ENCODE assay signal across 29 cellular contexts in the genomic region with DNA sequence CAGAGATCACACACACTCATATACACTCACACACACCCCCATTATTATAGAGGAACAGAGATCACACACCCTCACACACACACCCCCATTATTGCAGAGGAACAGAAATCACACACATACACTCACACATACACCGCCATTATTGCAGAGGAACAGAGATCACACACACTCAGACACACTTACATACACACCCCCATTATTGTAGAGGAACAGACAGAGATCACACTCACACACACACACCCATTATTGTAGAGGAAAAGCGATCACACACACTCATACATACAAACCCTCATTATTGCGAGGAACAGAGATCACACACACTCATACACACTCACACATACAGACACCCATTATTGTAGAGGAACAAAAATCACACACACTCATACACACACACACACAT.
"Had no signal": no experiment of that assay in that cellular context is flagged by ENCODE, and none has a peak within 500 bp of the region (broad histone marks: within the 10 kb centered on the region; RNA-seq: fewer than 3 reads in every experiment).

No MANE protein-coding gene starts in this region.

- H3K9ac ChIP-seq: SK-N-SH had no signal

- DNase-seq: activated CD4-positive, alpha-beta T cell treated with anti-CD3 and anti-CD28 coated beads, Interleukin-2, amount 10 ng/mL, durations not matched to agents 24 days and 14 days; activated CD4-positive, alpha-beta T cell treated with anti-CD3 and anti-CD28 coated beads, Interleukin-2, amount 50 U/mL, for 4 hours; activated CD8-positive, alpha-beta T cell treated with anti-CD3 and anti-CD28 coated beads for 36 hours; activated effector memory CD4-positive, alpha-beta T cell treated with anti-CD3 and anti-CD28 coated beads, Interleukin-2, amount 50 U/mL, for 16 hours; activated naive CD4-positive, alpha-beta T cell; activated naive CD4-positive, alpha-beta T cell treated with anti-CD3 and anti-CD28 coated beads, Interleukin-2, amount 50 U/mL, for 16 hours; activated naive CD8-positive, alpha-beta T cell treated with anti-CD3 and anti-CD28 coated beads for 36 hours; activated T-cell treated with anti-CD3 and anti-CD28 coated beads, Interleukin-2, amount 50 U/mL, for 1 hour; activated T-cell treated with anti-CD3 and anti-CD28 coated beads, Interleukin-2, amount 50 U/mL, for 72 hours; amniotic stem cell; aorta; brain microvascular endothelial cell; colonic mucosa; NCI-H1105; NCI-H1417 treated with DMSO at 0.1 percent for 48 hours; NCI-H187 treated with DMSO at 0.1 percent for 48 hours; NCI-H2081; NCI-H2171 treated with DMSO at 0.1 percent for 48 hours; NCI-H2227 treated with DMSO at 0.1 percent for 48 hours; NCI-H446 treated with DMSO at 0.1 percent for 48 hours; NCI-H524; NCI-H69; NCI-H82; OCI-M1; SHP77; SK-N-SH had no signal

- FAIRE-seq: TTC549 had no signal

- H3K4me2 ChIP-seq: SK-N-SH had no signal

- ATAC-seq: activated CD8-positive, alpha-beta T cell treated with anti-CD3 and anti-CD28 coated beads for 36 hours; activated T-cell treated with anti-CD3 and anti-CD28 coated beads, Interleukin-2, amount 50 U/mL, for 72 hours; activated T-helper 17 cell treated with anti-CD3 and anti-CD28 coated beads, Interleukin-2, amount 50 U/mL, for 72 hours had no signal

- H3K4me3 ChIP-seq: colonic mucosa, SJSA1 had no signal

- H3K9me2 ChIP-seq: SK-N-SH had no signal

- H3K9me3 ChIP-seq: colonic mucosa, SJSA1, SK-N-SH had no signal

- H3K27ac ChIP-seq: brain microvascular endothelial cell, colonic mucosa, SJSA1 had no signal

- H3K27me3 ChIP-seq: brain microvascular endothelial cell, colonic mucosa, SJSA1 had no signal

- H3K36me3 ChIP-seq: brain microvascular endothelial cell, colonic mucosa, SJSA1 had no signal

- H3K4me1 ChIP-seq: colonic mucosa, SJSA1 had no signal
